In the genomic region with DNA sequence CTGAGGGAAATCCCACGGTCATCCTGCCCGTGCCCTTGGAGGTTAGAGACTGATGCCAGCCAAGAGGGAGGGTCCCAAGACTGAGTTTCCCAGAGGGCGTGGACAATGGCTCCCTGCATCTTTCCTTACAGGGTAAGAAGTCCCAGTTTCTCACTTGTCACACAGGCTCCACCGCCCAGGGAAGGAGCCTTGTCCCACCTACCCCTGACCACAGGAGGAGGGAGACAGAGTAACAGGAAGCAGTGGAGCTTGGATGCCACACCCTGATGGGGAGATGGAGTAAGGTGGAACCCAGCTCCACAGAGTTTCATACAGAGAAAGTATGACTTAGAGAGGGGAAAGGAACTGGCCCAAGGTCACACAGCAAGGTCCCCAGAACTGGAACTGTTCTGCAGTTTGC, we compare ENCODE assay signal across 19 cellular contexts. TPM values are rescaled to one million over a fixed set of nuclear protein-coding genes. Genes with fewer than 3 reads are reported as not detected.
A peak's percentile ranks its signal among the peaks of the same experiment; 100 is the strongest.
DNase-seq lines count a peak whose midpoint lies in the region; ATAC-seq, FAIRE-seq and TF ChIP-seq lines count a peak whose summit lies in the region.
"Had no signal": no experiment of that assay in that cellular context is flagged by ENCODE, and none has a peak within 500 bp of the region (broad histone marks: within the 10 kb centered on the region; RNA-seq: fewer than 3 reads in every experiment).

No MANE protein-coding gene starts in this region.

- DNase-seq in activated CD4-positive, alpha-beta T cell treated with anti-CD3 and anti-CD28 coated beads, Interleukin-2, amount 10 ng/mL, durations not matched to agents 7 days and 5 days, result no peak
- no peak for DNase-seq in activated CD4-positive, alpha-beta T cell treated with anti-CD3 and anti-CD28 coated beads for 4 hours
- DNase-seq in Panc1 (ENCODE audit: low read depth, low spot score), result no peak
- DNase-seq in HepG2 (ENCODE audit: low spot score), result no peak
- no peak for DNase-seq in HPDE6-E6E7 (ENCODE audit: extremely low spot score)
- DNase-seq in NCI-H1694 (lab: John Stamatoyannopoulos, UW), result no peak
- DNase-seq: COR-L47, DMS153, GDM1, NCI-H1417, NCI-H1930, NCI-H226, NCI-H524, PC-9 had no signal

- H3K4me1 Mint-ChIP-seq in activated CD4-positive, alpha-beta T cell treated with anti-CD3 and anti-CD28 coated beads, Interleukin-2, amount 10 ng/mL, durations not matched to agents 7 days and 5 days, result peaks cover 3% of the 10 kb centered on the region

- H2AFZ ChIP-seq in HepG2 (ENCODE audit: low read length), result no peak overlapping the region
- H2AFZ ChIP-seq: PC-9 had no signal

- H3K4me1 ChIP-seq in Panc1 (ENCODE audit: control insufficient read depth, insufficient read depth, low read length), result no peaks in the 10 kb centered on the region
- peaks cover 4% of the 10 kb centered on the region; the same call in 1 of the 2 replicates for H3K4me1 ChIP-seq in HepG2 (ENCODE audit: insufficient read depth, low read length)

- peak; percentile 59 for ATAC-seq in Panc1
- ATAC-seq in HepG2, result peak; percentile 47; the same call in 2 of the 3 replicates
- ATAC-seq in GM19035 (IDR thresholded peaks at IDR 0.05; ENCODE audit: unreplicated experiment), result no peak

- CTCF ChIA-PET in activated CD4-positive, alpha-beta T cell treated with anti-CD3 and anti-CD28 coated beads, Interleukin-2, amount 10 ng/mL, durations not matched to agents 7 days and 5 days (lab: Charles Lee), result no interaction called here
- CTCF ChIA-PET in Panc1 (lab: Charles Lee), result no interaction called here
- CTCF ChIA-PET in HepG2 (lab: Yijun Ruan, JAX; ENCODE audit: low intra/inter-chr PET ratio, low total read pairs), result no interaction called here

- H3K27ac Mint-ChIP-seq in activated CD4-positive, alpha-beta T cell treated with anti-CD3 and anti-CD28 coated beads, Interleukin-2, amount 10 ng/mL, durations not matched to agents 7 days and 5 days, result peak overlapping the region; percentile 57

- no peak overlapping the region for H3K4me3 ChIP-seq in Panc1 (ENCODE audit: low read depth in 2 of 2, low read length in 2 of 2)
- H3K4me3 ChIP-seq in HepG2 (replicated peaks in 1 of 3; ENCODE audit: insufficient read depth in 1 of 3, low read depth in 2 of 3, low read length in 3 of 3), result no peak overlapping the region
- H3K4me3 ChIP-seq: PC-9 had no signal

- TF ChIP-seq CTCF in Panc1 (IDR thresholded peaks at IDR 0.05) (no peak), HepG2 (CRISPR knock-in tag; IDR thresholded peaks at IDR 0.05) (no peak)

- no peak overlapping the region for H3K9ac ChIP-seq in HepG2 (ENCODE audit: insufficient read depth, low read depth, low read length)
- H3K9ac ChIP-seq: KMS-11 had no signal

- TF ChIP-seq POLR2A in HepG2 (IDR thresholded peaks at IDR 0.05; ENCODE audit: insufficient read depth in 1 of 2, low read depth in 2 of 2, low read length in 2 of 2), result no peak

- H3K9me3 Mint-ChIP-seq in activated CD4-positive, alpha-beta T cell treated with anti-CD3 and anti-CD28 coated beads, Interleukin-2, amount 10 ng/mL, durations not matched to agents 7 days and 5 days, result no peaks in the 10 kb centered on the region

- 28% methylated on average over 4 of the region's 4 CpGs for WGBS in HepG2 (ENCODE audit: low lambda C conversion rate)

- no peaks in the 10 kb centered on the region for H3K79me2 ChIP-seq in HepG2 (ENCODE audit: insufficient read depth, low read length)

- H3K36me3 Mint-ChIP-seq in activated CD4-positive, alpha-beta T cell treated with anti-CD3 and anti-CD28 coated beads, Interleukin-2, amount 10 ng/mL, durations not matched to agents 7 days and 5 days (ENCODE audit: low read depth), result no peaks in the 10 kb centered on the region

- H3K27me3 ChIP-seq in Panc1 (ENCODE audit: control insufficient read depth, insufficient read depth, low read length) (no peaks in the 10 kb centered on the region), HepG2 (ENCODE audit: control insufficient read depth in 1 of 2, insufficient read depth in 2 of 2, low read length in 2 of 2) (no peaks in the 10 kb centered on the region)

- intact Hi-C loops in Panc1 (cut with micrococcal nuclease; ENCODE audit: unreplicated experiment), result no loop called here
- intact Hi-C loops in HepG2 (cut with micrococcal nuclease; ENCODE audit: unreplicated experiment), result loop anchor here (10.0 kb wide), 1 partner anchor 277 kb away; no protein-coding TSS in a partner anchor

- in situ Hi-C loops in Panc1 (cut with HindIII; ENCODE audit: low pct_unique_long_range_greater_than_20kb, low sequenced_read_pairs), result no loop called here
- in situ Hi-C loops in HepG2 (cut with HindIII; ENCODE audit: extremely low pct_ligation_motif_present, low pct_unique_long_range_greater_than_20kb), result no loop called here

- H3K4me3 Mint-ChIP-seq in activated CD4-positive, alpha-beta T cell treated with anti-CD3 and anti-CD28 coated beads, Interleukin-2, amount 10 ng/mL, durations not matched to agents 7 days and 5 days, result no peak overlapping the region

- peaks cover 4% of the 10 kb centered on the region for H3K27me3 Mint-ChIP-seq in activated CD4-positive, alpha-beta T cell treated with anti-CD3 and anti-CD28 coated beads, Interleukin-2, amount 10 ng/mL, durations not matched to agents 7 days and 5 days

- H3K9me3 ChIP-seq in Panc1 (ENCODE audit: control insufficient read depth, insufficient read depth, low read depth, low read length), result no peaks in the 10 kb centered on the region
- H3K9me3 ChIP-seq in HepG2 (ENCODE audit: low read length), result no peaks in the 10 kb centered on the region

- H3K36me3 ChIP-seq in Panc1 (ENCODE audit: control insufficient read depth, insufficient read depth, low read length) (no peaks in the 10 kb centered on the region), HepG2 (replicated peaks in 1 of 2; ENCODE audit: control insufficient read depth in 1 of 2, insufficient read depth in 2 of 2, low read length in 2 of 2) (no peaks in the 10 kb centered on the region)

- BruUV-seq in Panc1 (replicated peaks; lab: Mats Ljungman, UMichigan) (no TSS peak), HepG2 (replicated peaks; lab: Mats Ljungman, UMichigan) (no TSS peak)

- FAIRE-seq in HepG2 (lab: Jason Lieb, UNC), result no peak

- no peaks in the 10 kb centered on the region for H4K20me1 ChIP-seq in HepG2 (ENCODE audit: insufficient read depth, low read length)

- POLR2A ChIA-PET in activated CD4-positive, alpha-beta T cell treated with anti-CD3 and anti-CD28 coated beads, Interleukin-2, amount 10 ng/mL, durations not matched to agents 7 days and 5 days (lab: Charles Lee), result interaction anchor here (0.7 kb wide), 1 partner anchor 11 kb away, joined by 6 read pairs; no protein-coding TSS in a partner anchor
- POLR2A ChIA-PET in Panc1 (lab: Charles Lee), result no interaction called here
- POLR2A ChIA-PET in HepG2 (lab: Yijun Ruan, JAX), result interaction anchor here (1.7 kb wide), 1 partner anchor 9 kb away, joined by 4 read pairs; the partner anchor contains the start of gene CD74

- H3K27ac ChIP-seq in Panc1 (ENCODE audit: low read length), result no peak overlapping the region
- no peak overlapping the region for H3K27ac ChIP-seq in HepG2 (ENCODE audit: extremely low read length, insufficient read depth, low read length)
- peak overlapping the region; percentile 3 for H3K27ac ChIP-seq in temporal lobe (ENCODE audit: low read depth, low read length)
- H3K27ac ChIP-seq: 22Rv1, KMS-11, PC-9 had no signal

- no peak for TF ChIP-seq RAD21 in HepG2 (CRISPR knock-in tag; IDR thresholded peaks at IDR 0.05)

- TF ChIP-seq EP300 in HepG2 (IDR thresholded peaks at IDR 0.05; ENCODE audit: low read depth in 2 of 2, low read length in 2 of 2) (no peak), HepG2 (CRISPR knock-in tag; IDR thresholded peaks at IDR 0.05; ENCODE audit: borderline replicate concordance) (no peak)

- H3K4me2 ChIP-seq in HepG2 (ENCODE audit: low read depth, low read length), result no peak overlapping the region
- H3K4me2 ChIP-seq: KMS-11, PC-9 had no signal

RNA-seq across cellular contexts. Expression of gene CD74, which starts 9.4 kb away (rescaled TPM):
- total RNA-seq in activated CD4-positive, alpha-beta T cell treated with anti-CD3 and anti-CD28 coated beads, Interleukin-2, amount 10 ng/mL, durations not matched to agents 7 days and 5 days, result 100 to 1,000 TPM; 462 to 507 TPM
- total RNA-seq in Panc1 (2021; ENCODE audit: unreplicated experiment) (12.7 TPM), HepG2 (2016; rRNA removed; fragmentation: Illumina TruSeq; extraction: Trizol) (30.1 and 84.4 TPM in 2 replicates), temporal lobe (2.5 TPM)
- 6.5 TPM for polyA plus RNA-seq in Panc1 (2012; ENCODE audit: insufficient read length)
- total RNA-seq in HepG2 (2016; cell fraction: cytosol; rRNA removed; fragmentation: Illumina TruSeq; extraction: Trizol; ENCODE audit: low read depth), result 19.1 and 22.1 TPM in 2 replicates
- total RNA-seq in HepG2 (2016; cell fraction: insoluble cytoplasmic fraction; rRNA removed; fragmentation: Illumina TruSeq; extraction: Trizol), result 30.1 and 86.9 TPM in 2 replicates
- 23.8 and 31.1 TPM in 2 replicates for total RNA-seq in HepG2 (2016; cell fraction: membrane; rRNA removed; fragmentation: Illumina TruSeq; extraction: Trizol)
- total RNA-seq in HepG2 (2016; cell fraction: nucleus; rRNA removed; fragmentation: Illumina TruSeq; extraction: Trizol), result 88.0 and 96.2 TPM in 2 replicates
- 34.1 and 56.4 TPM in 2 replicates for polyA plus RNA-seq in HepG2 (2011; rRNA removed)
- 24.7 and 30.8 TPM in 2 replicates for polyA plus RNA-seq in HepG2 (2011; cell fraction: cytosol; rRNA removed)
- 26.5 and 30.9 TPM in 2 replicates for polyA plus RNA-seq in HepG2 (2011; cell fraction: nucleus; rRNA removed)
- polyA plus RNA-seq in HepG2 (2012), result 73.1 and 87.1 TPM in 2 replicates
- polyA plus RNA-seq in HepG2 (2016; cell fraction: cytosol; fragmentation: Illumina TruSeq; extraction: Trizol; ENCODE audit: low read depth), result 44.1 and 51.7 TPM in 2 replicates
- polyA plus RNA-seq in HepG2 (2016; cell fraction: insoluble cytoplasmic fraction; fragmentation: Illumina TruSeq; extraction: Trizol; ENCODE audit: low read depth), result 52.1 and 69.3 TPM in 2 replicates
- 51.1 and 54.1 TPM in 2 replicates for polyA plus RNA-seq in HepG2 (2016; cell fraction: membrane; fragmentation: Illumina TruSeq; extraction: Trizol; ENCODE audit: low read depth)
- polyA plus RNA-seq in HepG2 (2016; cell fraction: nucleus; fragmentation: Illumina TruSeq; extraction: Trizol; ENCODE audit: insufficient read depth, low read depth), result 232 and 243 TPM in 2 replicates
- 2.5 and 52.0 TPM in 2 replicates for polyA minus RNA-seq in HepG2 (2011; rRNA and poly(A)+ RNA removed; ENCODE audit: low replicate concordance)
- 21.3 and 26.3 TPM in 2 replicates for polyA minus RNA-seq in HepG2 (2011; cell fraction: cytosol; rRNA and poly(A)+ RNA removed)
- polyA minus RNA-seq in HepG2 (2011; cell fraction: nucleus; rRNA and poly(A)+ RNA removed), result 11.5 and 16.5 TPM in 2 replicates
- total RNA-seq: Daoy had no signal

RNA-seq across cellular contexts. Expression of gene RPS14, which starts 27.5 kb away (rescaled TPM):
- 1,000 to 10,000 TPM; 2,151 to 2,478 TPM for total RNA-seq in activated CD4-positive, alpha-beta T cell treated with anti-CD3 and anti-CD28 coated beads, Interleukin-2, amount 10 ng/mL, durations not matched to agents 7 days and 5 days
- 1,959 TPM for total RNA-seq in Panc1 (2021; ENCODE audit: unreplicated experiment)
- 1,891 TPM for polyA plus RNA-seq in Panc1 (2012; ENCODE audit: insufficient read length)
- total RNA-seq in HepG2 (2016; rRNA removed; fragmentation: Illumina TruSeq; extraction: Trizol), result 2,116 and 2,466 TPM in 2 replicates
- 3,305 and 3,520 TPM in 2 replicates for total RNA-seq in HepG2 (2016; cell fraction: cytosol; rRNA removed; fragmentation: Illumina TruSeq; extraction: Trizol; ENCODE audit: low read depth)
- total RNA-seq in HepG2 (2016; cell fraction: insoluble cytoplasmic fraction; rRNA removed; fragmentation: Illumina TruSeq; extraction: Trizol), result 2,149 and 2,588 TPM in 2 replicates
- total RNA-seq in HepG2 (2016; cell fraction: membrane; rRNA removed; fragmentation: Illumina TruSeq; extraction: Trizol), result 4,929 and 5,069 TPM in 2 replicates
- 644 and 721 TPM in 2 replicates for total RNA-seq in HepG2 (2016; cell fraction: nucleus; rRNA removed; fragmentation: Illumina TruSeq; extraction: Trizol)
- polyA plus RNA-seq in HepG2 (2011; rRNA removed), result 3,058 and 3,295 TPM in 2 replicates
- 6,315 and 8,239 TPM in 2 replicates for polyA plus RNA-seq in HepG2 (2011; cell fraction: cytosol; rRNA removed)
- polyA plus RNA-seq in HepG2 (2011; cell fraction: nucleus; rRNA removed), result 1,184 and 1,580 TPM in 2 replicates
- polyA plus RNA-seq in HepG2 (2012), result 3,506 and 4,895 TPM in 2 replicates
- polyA plus RNA-seq in HepG2 (2016; cell fraction: cytosol; fragmentation: Illumina TruSeq; extraction: Trizol; ENCODE audit: low read depth), result 3,347 and 3,785 TPM in 2 replicates
- polyA plus RNA-seq in HepG2 (2016; cell fraction: insoluble cytoplasmic fraction; fragmentation: Illumina TruSeq; extraction: Trizol; ENCODE audit: low read depth), result 2,246 and 2,277 TPM in 2 replicates
- 4,452 and 4,569 TPM in 2 replicates for polyA plus RNA-seq in HepG2 (2016; cell fraction: membrane; fragmentation: Illumina TruSeq; extraction: Trizol; ENCODE audit: low read depth)
- 1,056 and 1,136 TPM in 2 replicates for polyA plus RNA-seq in HepG2 (2016; cell fraction: nucleus; fragmentation: Illumina TruSeq; extraction: Trizol; ENCODE audit: insufficient read depth, low read depth)
- polyA minus RNA-seq in HepG2 (2011; rRNA and poly(A)+ RNA removed; ENCODE audit: low replicate concordance), result 795 and 1,496 TPM in 2 replicates
- 375 and 432 TPM in 2 replicates for polyA minus RNA-seq in HepG2 (2011; cell fraction: cytosol; rRNA and poly(A)+ RNA removed)
- polyA minus RNA-seq in HepG2 (2011; cell fraction: nucleus; rRNA and poly(A)+ RNA removed), result 180 and 283 TPM in 2 replicates
- 1,676 TPM for total RNA-seq in temporal lobe
